In genomic region chr3:78785004-78785403, GRCh38 we compare ENCODE assay signal across 18 cellular contexts.
"Had no signal": no experiment of that assay in that cellular context is flagged by ENCODE, and none has a peak within 500 bp of the region (broad histone marks: within the 10 kb centered on the region; RNA-seq: fewer than 3 reads in every experiment).

No MANE protein-coding gene starts in this region.

- H3K4me3 ChIP-seq: ascending aorta, psoas muscle, spleen, testis, upper lobe of left lung had no signal

- ATAC-seq: activated CD8-positive, alpha-beta memory T cell treated with anti-CD3 and anti-CD28 coated beads, Interleukin-2, amount 10 ng/mL, durations not matched to agents 7 days and 5 days; left ventricle myocardium superior; natural killer cell treated with Interleukin-12 subunit alpha and Interleukin-12 subunit beta and Interleukin-15 and Interleukin-18, amount 100 ng/mL, for 72 hours; psoas muscle; sciatic nerve; stimulated activated naive CD8-positive, alpha-beta T cell treated with anti-CD3 and anti-CD28 coated beads, Interleukin-15, amount 100 ng/mL, for 72 hours had no signal

- H3K27me3 ChIP-seq: ascending aorta, spleen, testis, upper lobe of left lung had no signal

- H3K27ac ChIP-seq: ascending aorta, psoas muscle, spleen, testis, upper lobe of left lung, VCaP had no signal

- H3K9me3 ChIP-seq: ascending aorta, psoas muscle, testis, upper lobe of left lung had no signal

- H3K4me1 ChIP-seq: ascending aorta, psoas muscle, spleen, testis, upper lobe of left lung had no signal

- H3K36me3 ChIP-seq: ascending aorta, spleen, upper lobe of left lung had no signal

- DNase-seq: activated CD4-positive, alpha-beta memory T cell treated with anti-CD3 and anti-CD28 coated beads for 36 hours; activated CD8-positive, alpha-beta memory T cell treated with anti-CD3 and anti-CD28 coated beads, Interleukin-2, amount 10 ng/mL, durations not matched to agents 7 days and 5 days; activated naive CD4-positive, alpha-beta T cell treated with anti-CD3 and anti-CD28 coated beads, Interleukin-2, amount 10 ng/mL, durations not matched to agents 7 days and 5 days; activated T-cell treated with anti-CD3 and anti-CD28 coated beads, Interleukin-2, amount 50 U/mL, for 24 hours; caudate nucleus; erythroblast; left ventricle myocardium superior; mesendoderm; occipital lobe; psoas muscle; spleen; stimulated activated naive CD8-positive, alpha-beta T cell treated with anti-CD3 and anti-CD28 coated beads, Interleukin-15, amount 100 ng/mL, for 72 hours; testis; upper lobe of left lung had no signal
